In genomic region chr2:32258242-32258641, GRCh38 we compare ENCODE assay signal across 21 cellular contexts. TPM values are rescaled to one million over a fixed set of nuclear protein-coding genes. Genes with fewer than 3 reads are reported as not detected.
"Had no signal": no experiment of that assay in that cellular context is flagged by ENCODE, and none has a peak within 500 bp of the region (broad histone marks: within the 10 kb centered on the region; RNA-seq: fewer than 3 reads in every experiment).

No MANE protein-coding gene starts in this region.

- H2AFZ ChIP-seq: parathyroid adenoma had no signal

- H3K9ac ChIP-seq: parathyroid adenoma had no signal

- H3K79me2 ChIP-seq: parathyroid adenoma had no signal

- H3K27me3 ChIP-seq: gastrocnemius medialis, heart right ventricle, testis, tibial nerve had no signal

- H3K4me1 ChIP-seq: esophagus muscularis mucosa, gastrocnemius medialis, parathyroid adenoma, psoas muscle, testis, tibial nerve had no signal

- H3K4me3 ChIP-seq: esophagus muscularis mucosa, gastrocnemius medialis, heart right ventricle, mucosa of descending colon, psoas muscle, skin epidermis, tibial nerve had no signal

- DNase-seq: effector memory CD8-positive, alpha-beta T cell; gastrocnemius medialis; heart right ventricle; hypothalamus; mucosa of descending colon; naive thymus-derived CD8-positive, alpha-beta T cell; occipital lobe; psoas muscle; retina; stimulated activated CD4-positive, alpha-beta T cell treated with anti-CD3 and anti-CD28 coated beads, Interleukin-2, amount 100 ng/mL, for 24 hours; stimulated activated CD4-positive, alpha-beta T cell treated with anti-CD3 and anti-CD28 coated beads, Interleukin-4, amount 100 ng/mL, for 4 hours; stimulated activated naive B cell treated with anti-CD40 and anti-IgM and Interleukin-4, amounts not matched to agents 10 μg/mL and 1 μg/mL and 100 μg/mL, for 72 hours; stimulated activated naive CD8-positive, alpha-beta T cell treated with anti-CD3 and anti-CD28 coated beads, Interleukin-15, amount 100 ng/mL, for 72 hours; testis had no signal

- H3K36me3 ChIP-seq: esophagus muscularis mucosa, gastrocnemius medialis, tibial nerve had no signal

- H3K27ac ChIP-seq: epithelial cell of prostate, esophagus muscularis mucosa, gastrocnemius medialis, heart right ventricle, parathyroid adenoma, psoas muscle, skin epidermis, testis, tibial nerve had no signal

- H3K9me3 ChIP-seq: esophagus muscularis mucosa, gastrocnemius medialis, heart right ventricle, mucosa of descending colon, psoas muscle, testis, tibial nerve had no signal

RNA-seq across cellular contexts. Expression of gene NLRC4, which starts 6.4 kb away (rescaled TPM):
- total RNA-seq: fibroblast of villous mesenchyme; naive thymus-derived CD8-positive, alpha-beta T cell had no signal
- polyA plus RNA-seq: neural cell had no signal
